ENCODE assay signal across 13 cellular contexts in the genomic region with DNA sequence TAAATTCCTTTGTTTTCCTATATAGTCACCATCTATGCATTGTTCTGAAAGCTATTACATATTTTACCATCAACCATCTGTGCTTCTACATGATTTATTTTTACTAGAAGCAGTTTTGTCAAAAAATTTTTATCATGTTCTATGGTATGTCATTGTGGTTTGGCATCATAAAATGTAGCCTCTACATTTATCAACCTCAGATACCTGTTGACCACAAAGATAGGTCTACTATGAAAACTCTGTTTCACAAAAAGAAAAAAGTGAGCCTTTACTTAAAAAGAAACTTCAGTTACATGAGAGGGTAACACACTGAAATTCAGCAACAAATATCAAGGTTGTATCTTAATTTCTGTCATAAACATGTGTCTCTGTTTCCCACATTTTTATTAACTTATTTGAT. TPM values are rescaled to one million over a fixed set of nuclear protein-coding genes. Genes with fewer than 3 reads are reported as not detected.
A peak's percentile ranks its signal among the peaks of the same experiment; 100 is the strongest.
DNase-seq lines count a peak whose midpoint lies in the region; ATAC-seq and TF ChIP-seq lines count a peak whose summit lies in the region.
"Had no signal": no experiment of that assay in that cellular context is flagged by ENCODE, and none has a peak within 500 bp of the region (broad histone marks: within the 10 kb centered on the region; RNA-seq: fewer than 3 reads in every experiment).

No MANE protein-coding gene starts in this region.

- intact Hi-C loops in transverse colon (cut with DNase I; ENCODE audit: low total_unique reads), result no loop called here

- DNase-seq in activated naive CD4-positive, alpha-beta T cell treated with anti-CD3 and anti-CD28 coated beads, Interleukin-2, amount 10 ng/mL, durations not matched to agents 7 days and 5 days, result no peak
- no peak for DNase-seq in activated naive CD4-positive, alpha-beta T cell treated with anti-CD3 and anti-CD28 coated beads, Interleukin-2, amount 50 U/mL, for 16 hours
- no peak for DNase-seq in T-helper 2 cell treated with Interferon-gamma antibody and Interleukin-4, amounts not matched to agents 5 μg/mL and 100 μg/mL, for 36 hours (ENCODE audit: low spot score)
- no peak for DNase-seq in transverse colon
- DNase-seq in NCI-H1048 (lab: John Stamatoyannopoulos, UW), result no peak
- DNase-seq in brain microvascular endothelial cell, result no peak
- DNase-seq: activated CD8-positive, alpha-beta memory T cell treated with anti-CD3 and anti-CD28 coated beads, Interleukin-2, amount 50 U/mL, for 4 hours; kidney glomerular epithelial cell; NCI-H1694 treated with DMSO at 0.1 percent for 48 hours; substantia nigra; T1000 had no signal

- no peaks in the 10 kb centered on the region for H3K9me3 Mint-ChIP-seq in activated naive CD4-positive, alpha-beta T cell treated with anti-CD3 and anti-CD28 coated beads, Interleukin-2, amount 10 ng/mL, durations not matched to agents 7 days and 5 days
- no peaks in the 10 kb centered on the region for H3K9me3 Mint-ChIP-seq in T-helper 2 cell treated with Interferon-gamma antibody and Interleukin-4, amounts not matched to agents 5 μg/mL and 100 μg/mL, for 36 hours

- H3K4me1 ChIP-seq in gastroesophageal sphincter (peaks cover 0 to 67% (median 5%) of the 10 kb centered on the region in 3 donors), transverse colon (peaks cover 3 to 52% (median 21%) of the 10 kb centered on the region in 4 donors)

- CTCF ChIA-PET in activated naive CD4-positive, alpha-beta T cell treated with anti-CD3 and anti-CD28 coated beads, Interleukin-2, amount 10 ng/mL, durations not matched to agents 7 days and 5 days (lab: Charles Lee), result interaction anchor here (0.6 to 3.0 kb wide), 5 partner anchors 17 to 299 kb away, joined by 3 to 13 read pairs (median 4); no protein-coding TSS in a partner anchor

- H3K27ac Mint-ChIP-seq in activated naive CD4-positive, alpha-beta T cell treated with anti-CD3 and anti-CD28 coated beads, Interleukin-2, amount 10 ng/mL, durations not matched to agents 7 days and 5 days, result peak overlapping the region; percentile 72
- H3K27ac Mint-ChIP-seq in T-helper 2 cell treated with Interferon-gamma antibody and Interleukin-4, amounts not matched to agents 5 μg/mL and 100 μg/mL, for 36 hours, result peak overlapping the region; percentile 47

- no peak for TF ChIP-seq CTCF in gastroesophageal sphincter (IDR thresholded peaks at IDR 0.05)
- TF ChIP-seq CTCF in transverse colon (IDR thresholded peaks at IDR 0.05), result no peak
- no peak for TF ChIP-seq CTCF in brain microvascular endothelial cell (IDR thresholded peaks at IDR 0.05; ENCODE audit: low read depth, low read length, missing control alignments)

- in situ Hi-C loops in transverse colon (cut with MboI; ENCODE audit: low pct_ligation_motif_present in 1 of 4, low pct_unique_long_range_greater_than_20kb in 1 of 4, low sequenced_read_pairs in 3 of 4) (loop anchor here in 3 of 4 donors (5.0 to 10.0 kb wide), 3 partner anchors 174 to 184 kb away; no protein-coding TSS in a partner anchor), brain microvascular endothelial cell (cut with HindIII; ENCODE audit: low pct_ligation_motif_present, low sequenced_read_pairs) (no loop called here)

- H3K27me3 Mint-ChIP-seq in activated naive CD4-positive, alpha-beta T cell treated with anti-CD3 and anti-CD28 coated beads, Interleukin-2, amount 10 ng/mL, durations not matched to agents 7 days and 5 days, result peaks cover 4% of the 10 kb centered on the region
- H3K27me3 Mint-ChIP-seq in T-helper 2 cell treated with Interferon-gamma antibody and Interleukin-4, amounts not matched to agents 5 μg/mL and 100 μg/mL, for 36 hours (ENCODE audit: low read depth), result no peaks in the 10 kb centered on the region

- H3K36me3 Mint-ChIP-seq in activated naive CD4-positive, alpha-beta T cell treated with anti-CD3 and anti-CD28 coated beads, Interleukin-2, amount 10 ng/mL, durations not matched to agents 7 days and 5 days, result peaks cover 73% of the 10 kb centered on the region
- peaks cover 67% of the 10 kb centered on the region for H3K36me3 Mint-ChIP-seq in T-helper 2 cell treated with Interferon-gamma antibody and Interleukin-4, amounts not matched to agents 5 μg/mL and 100 μg/mL, for 36 hours (ENCODE audit: low read depth)

- TF ChIP-seq EP300 in gastroesophageal sphincter (IDR thresholded peaks at IDR 0.05) (no peak), transverse colon (IDR thresholded peaks at IDR 0.05; ENCODE audit: low read depth) (no peak)

- H3K36me3 ChIP-seq in gastroesophageal sphincter (no peaks in the 10 kb centered on the region), transverse colon (no peaks in the 10 kb centered on the region), brain microvascular endothelial cell (replicated peaks) (no peaks in the 10 kb centered on the region)

- H3K27me3 ChIP-seq in gastroesophageal sphincter (no peaks in the 10 kb centered on the region), transverse colon (no peaks in the 10 kb centered on the region), brain microvascular endothelial cell (replicated peaks) (peaks cover 4% of the 10 kb centered on the region)

- peak overlapping the region; percentile 85 for H3K4me3 Mint-ChIP-seq in activated naive CD4-positive, alpha-beta T cell treated with anti-CD3 and anti-CD28 coated beads, Interleukin-2, amount 10 ng/mL, durations not matched to agents 7 days and 5 days
- H3K4me3 Mint-ChIP-seq in T-helper 2 cell treated with Interferon-gamma antibody and Interleukin-4, amounts not matched to agents 5 μg/mL and 100 μg/mL, for 36 hours, result peak overlapping the region; percentile 93

- H3K27ac ChIP-seq in gastroesophageal sphincter (peak overlapping the region in 3 of 4 donors; percentile 20 to 90 (median 48)), transverse colon (peak overlapping the region; percentile 56 to 94 (median 92)), brain microvascular endothelial cell (no peak overlapping the region)

- H3K4me1 Mint-ChIP-seq in activated naive CD4-positive, alpha-beta T cell treated with anti-CD3 and anti-CD28 coated beads, Interleukin-2, amount 10 ng/mL, durations not matched to agents 7 days and 5 days, result peaks cover 48% of the 10 kb centered on the region
- peaks cover 49% of the 10 kb centered on the region for H3K4me1 Mint-ChIP-seq in T-helper 2 cell treated with Interferon-gamma antibody and Interleukin-4, amounts not matched to agents 5 μg/mL and 100 μg/mL, for 36 hours (ENCODE audit: low read depth)

- H3K4me3 ChIP-seq in gastroesophageal sphincter (peak overlapping the region; percentile 7 to 92), transverse colon (no peak overlapping the region), brain microvascular endothelial cell (ENCODE audit: low read depth, low read length) (no peak overlapping the region)

- H3K9me3 ChIP-seq in gastroesophageal sphincter, result no peaks in the 10 kb centered on the region
- H3K9me3 ChIP-seq in transverse colon, result no peaks in the 10 kb centered on the region

- ATAC-seq in gastroesophageal sphincter, result no peak
- no peak for ATAC-seq in HG03432 (IDR thresholded peaks at IDR 0.05; ENCODE audit: unreplicated experiment)

- TF ChIP-seq POLR2A in gastroesophageal sphincter (IDR thresholded peaks at IDR 0.05) (no peak), transverse colon (IDR thresholded peaks at IDR 0.05) (no peak)

RNA-seq across cellular contexts. Expression of gene BCL2, which starts 3.7 kb away (rescaled TPM):
- total RNA-seq in gastroesophageal sphincter (10 to 100 TPM; 31.2 to 41.7 (median 32.7) TPM), transverse colon (10 to 100 TPM; 14.3 to 34.8 (median 23.5) TPM)

RNA-seq across cellular contexts. Expression of gene KDSR, which starts 51.1 kb away (rescaled TPM):
- total RNA-seq in gastroesophageal sphincter, result 10 to 100 TPM; 36.9 to 67.3 (median 51.2) TPM
- total RNA-seq in transverse colon, result 10 to 100 TPM; 13.1 to 37.2 (median 28.3) TPM

Comparison
In these comparisons a context has a peak if more than half of its experiments do, and no peak if none do; other contexts are left out.
1. H3K4me3 ChIP-seq: peak in gastroesophageal sphincter (2 of 2); none in transverse colon (0 of 4) and brain microvascular endothelial cell (single experiment).